Comparison of ENCODE assay signal across 16 cellular contexts in the genomic region with DNA sequence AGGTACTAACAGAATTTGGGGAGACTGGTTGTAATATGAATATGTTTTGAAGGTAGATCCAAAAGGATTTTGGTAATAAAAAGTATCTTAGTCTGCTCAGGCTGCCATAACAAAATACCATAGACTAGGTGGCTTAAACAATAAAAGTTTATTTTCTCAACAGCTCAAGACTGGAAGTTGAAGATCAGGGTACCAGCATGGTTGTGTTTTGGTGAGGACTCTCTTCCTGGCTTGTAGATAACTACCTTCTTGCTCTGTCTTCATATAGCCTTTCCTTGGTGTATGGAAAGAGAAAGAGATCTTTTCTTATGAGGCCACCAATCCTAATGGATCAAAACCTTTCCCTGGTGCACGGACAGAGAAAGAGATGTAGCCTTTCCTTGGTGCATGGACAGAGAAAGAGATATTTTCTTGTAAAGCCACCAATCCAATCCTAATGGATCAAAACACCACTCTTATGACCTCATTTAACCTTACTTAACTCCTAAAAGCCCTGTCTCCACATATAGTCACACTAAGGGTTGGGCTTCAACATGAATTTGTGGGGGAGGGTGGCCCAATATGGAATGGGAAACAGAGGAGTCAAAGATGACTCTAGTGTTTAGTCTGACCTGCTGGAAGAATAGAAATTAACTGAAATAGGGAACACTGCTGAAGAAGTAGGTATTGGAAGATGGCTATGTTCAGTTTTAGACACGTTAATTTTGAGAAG.
"Had no signal": no experiment of that assay in that cellular context is flagged by ENCODE, and none has a peak within 500 bp of the region (broad histone marks: within the 10 kb centered on the region; RNA-seq: fewer than 3 reads in every experiment).

No MANE protein-coding gene starts in this region.

- H3K27ac ChIP-seq: SJSA1, SK-N-MC had no signal

- DNase-seq: NCI-H1048, NCI-H1105, NCI-H1417, NCI-H1436 treated with DMSO at 0.1 percent for 48 hours, NCI-H1694, NCI-H187 treated with DMSO at 0.1 percent for 48 hours, NCI-H2029 treated with DMSO at 0.1 percent for 48 hours, NCI-H2171, NCI-H226, NCI-H446, NCI-H510A, NCI-H526, Right ventricle myocardium superior, RPMI8226 had no signal

- H3K4me3 ChIP-seq: SJSA1, SK-N-MC had no signal

- H3K27me3 ChIP-seq: SJSA1 had no signal

- H3K36me3 ChIP-seq: SJSA1 had no signal
